In genomic region chr20:59006167-59006863, GRCh38 we compare ENCODE assay signal across 8 cellular contexts. TPM values are rescaled to one million over a fixed set of nuclear protein-coding genes. Genes with fewer than 3 reads are reported as not detected.
A peak's percentile ranks its signal among the peaks of the same experiment; 100 is the strongest.
DNase-seq lines count a peak whose midpoint lies in the region; ATAC-seq and TF ChIP-seq lines count a peak whose summit lies in the region.

No MANE protein-coding gene starts in this region.

- ATAC-seq in HG02610 (IDR thresholded peaks at IDR 0.05; ENCODE audit: unreplicated experiment) = no peak

- peaks cover 13% of the 10 kb centered on the region for H3K27me3 ChIP-seq in iPS-18a (ENCODE audit: control insufficient read depth, insufficient read depth, low read length)
- H3K27me3 ChIP-seq in stomach = no peaks in the 10 kb centered on the region

- peak overlapping the region; percentile 69 for H3K27ac ChIP-seq in adipose tissue (ENCODE audit: low read depth, low read length)
- no peak overlapping the region for H3K27ac ChIP-seq in iPS-18a (ENCODE audit: low read length)
- peak overlapping the region; percentile 72 to 90 (median 84) for H3K27ac ChIP-seq in stomach

- no peaks in the 10 kb centered on the region for H3K9me3 ChIP-seq in iPS-18a (ENCODE audit: control insufficient read depth, low read depth, low read length)
- no peaks in the 10 kb centered on the region for H3K9me3 ChIP-seq in stomach

- no peak for TF ChIP-seq CTCF in stomach (IDR thresholded peaks at IDR 0.05)

- WGBS in adipose tissue, 3 donors = 29 to 40% (median 36%) methylated on average over 29 of the region's 29 CpGs
- WGBS in stomach, 5 donors = 24 to 38% (median 35%) methylated on average over 14 to 29 of the region's 29 CpGs

- peak; percentile 69 for DNase-seq in activated CD8-positive, alpha-beta memory T cell treated with anti-CD3 and anti-CD28 coated beads for 24 hours
- no peak for DNase-seq in activated CD8-positive, alpha-beta memory T cell treated with anti-CD3 and anti-CD28 coated beads, Interleukin-2, amount 50 U/mL, for 4 hours
- DNase-seq in stomach (no peak), HuH-7 (ENCODE audit: low spot score) (no peak)
- DNase-seq in stimulated activated CD4-positive, alpha-beta T cell treated with anti-CD3 and anti-CD28 coated beads, Interleukin-4, amount 100 ng/mL, for 1 hour = no peak

- peak overlapping the region; percentile 38 for H3K4me3 ChIP-seq in iPS-18a (ENCODE audit: low read length)
- peak overlapping the region; percentile 67 to 86 (median 77) for H3K4me3 ChIP-seq in stomach

- peaks cover 1% of the 10 kb centered on the region for H3K36me3 ChIP-seq in iPS-18a (ENCODE audit: control insufficient read depth, low read depth, low read length)
- peaks cover 2 to 28% (median 24%) of the 10 kb centered on the region in 4 donors for H3K36me3 ChIP-seq in stomach

- intact Hi-C loops in stomach (cut with DNase I; ENCODE audit: low total_unique reads) = loop anchor here (5.0 kb wide), 1 partner anchor 36 kb away; the partner anchor contains the start of gene PRELID3B

- peaks cover 3% of the 10 kb centered on the region for H3K4me1 ChIP-seq in iPS-18a (ENCODE audit: control insufficient read depth, low read depth, low read length)
- peaks cover 28 to 70% (median 57%) of the 10 kb centered on the region in 4 donors for H3K4me1 ChIP-seq in stomach

- no peak for TF ChIP-seq POLR2A in stomach (IDR thresholded peaks at IDR 0.05)

- TF ChIP-seq EP300 in stomach (IDR thresholded peaks at IDR 0.05) = no peak

- peak overlapping the region; percentile 8 for H3K9ac ChIP-seq in iPS-18a (ENCODE audit: low read length)

RNA-seq across cellular contexts. Expression of gene CTSZ, which starts 0.7 kb away (rescaled TPM):
- polyA plus RNA-seq in adipose tissue (100 to 1,000 TPM in 2 of 3 donors, 10 to 100 TPM in 1; 62.8 to 212 (median 149) TPM), stomach (10 to 100 TPM; 41.7 to 59.1 (median 55.5) TPM)
- 100 to 1,000 TPM in 1 of 5 donors, 10 to 100 TPM in 4; 35.3 to 134 (median 56.9) TPM for total RNA-seq in stomach

RNA-seq across cellular contexts. Expression of gene TUBB1, which starts 12.9 kb away (rescaled TPM):
- under 1 TPM; 0.10 to 0.34 (median 0.10) TPM for polyA plus RNA-seq in adipose tissue
- under 1 TPM in 1 of 5 donors, not detected in 4; 0.55 TPM for total RNA-seq in stomach
- polyA plus RNA-seq in stomach = under 1 TPM in 2 of 3 donors, not detected in 1; 0.03 to 0.12 TPM

RNA-seq across cellular contexts. Expression of gene NELFCD, which starts 25.3 kb away (rescaled TPM):
- 10 to 100 TPM; 27.8 to 42.7 (median 40.0) TPM for polyA plus RNA-seq in adipose tissue
- total RNA-seq in stomach = 10 to 100 TPM; 20.9 to 59.5 (median 41.1) TPM
- polyA plus RNA-seq in stomach = 10 to 100 TPM; 34.7 to 47.5 (median 41.4) TPM

RNA-seq across cellular contexts. Expression of gene ATP5F1E, which starts 25.8 kb away (rescaled TPM):
- polyA plus RNA-seq in adipose tissue (10 to 100 TPM; 21.7 to 84.9 (median 77.4) TPM), stomach (10 to 100 TPM; 56.4 to 78.5 (median 71.5) TPM)
- total RNA-seq in stomach = 100 to 1,000 TPM in 1 of 5 donors, 10 to 100 TPM in 4; 20.4 to 101 (median 27.4) TPM

RNA-seq across cellular contexts. Expression of gene PRELID3B, which starts 36.3 kb away (rescaled TPM):
- polyA plus RNA-seq in adipose tissue (10 to 100 TPM; 16.3 to 34.1 (median 25.4) TPM), stomach (10 to 100 TPM; 20.0 to 65.8 (median 31.3) TPM)
- total RNA-seq in stomach = 100 to 1,000 TPM in 1 of 5 donors, 10 to 100 TPM in 4; 35.7 to 322 (median 72.7) TPM
